8 cellular contexts compared by ENCODE assay signal in the genomic region with DNA sequence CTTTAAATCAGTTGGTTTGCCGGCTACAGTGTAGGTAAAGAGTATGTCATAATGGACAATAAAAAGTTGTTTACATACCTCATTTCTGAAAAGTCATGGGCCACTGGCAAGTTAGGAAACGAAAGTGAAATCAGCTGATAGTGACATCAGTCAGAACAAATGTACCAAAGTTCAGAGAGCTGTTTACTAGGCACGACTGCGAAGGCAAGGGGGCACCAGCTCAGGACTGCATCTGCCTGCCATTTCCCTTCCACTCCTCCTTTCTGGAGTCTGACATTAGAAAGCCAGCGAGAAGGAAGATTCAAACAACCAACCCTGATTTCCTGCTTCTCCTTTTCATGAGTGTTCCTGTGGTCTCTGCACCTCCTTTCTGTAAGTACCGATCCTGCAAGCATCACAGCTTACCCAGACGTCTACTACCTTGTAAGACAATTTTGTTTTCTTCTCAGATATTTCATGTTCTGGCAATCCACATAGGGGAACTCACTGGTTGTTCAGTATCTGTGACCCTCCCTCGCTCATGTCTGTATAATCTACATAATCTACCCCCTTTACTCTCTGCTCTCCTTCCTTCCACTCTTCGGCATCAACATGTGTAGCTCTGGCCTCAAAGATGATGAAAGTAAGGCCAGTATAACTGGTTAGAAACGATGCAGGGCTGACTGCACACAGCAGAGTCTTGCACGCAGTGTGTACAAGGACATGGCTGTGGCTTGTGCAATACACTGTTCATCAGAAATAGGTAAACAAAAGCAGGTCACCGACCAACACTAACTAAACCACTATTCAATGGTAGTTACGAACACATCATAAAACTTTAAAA. TPM values are rescaled to one million over a fixed set of nuclear protein-coding genes. Genes with fewer than 3 reads are reported as not detected.
DNase-seq lines count a peak whose midpoint lies in the region; ATAC-seq, FAIRE-seq and TF ChIP-seq lines count a peak whose summit lies in the region.

Gene TMEM140, plus strand, starts transcription at position 174 of the 823 bp plus-strand sequence. CDS start 16,370 bp downstream, outside the sequence.

- intact Hi-C loops in activated CD4-positive, alpha-beta memory T cell treated with anti-CD3 and anti-CD28 coated beads for 36 hours (cut with micrococcal nuclease), result loop anchor here (1.0 to 5.0 kb wide), 11 partner anchors 12 to 829 kb away; partner anchors contain the start of genes AGBL3, AKR1B1, BPGM and MTPN

- no peak for TF ChIP-seq CTCF in nephron (IDR thresholded peaks at IDR 0.05; ENCODE audit: unreplicated experiment in 3 of 3)

- POLR2A ChIA-PET in activated CD4-positive, alpha-beta memory T cell treated with anti-CD3 and anti-CD28 coated beads for 36 hours (lab: Charles Lee), result interaction anchor here (1.1 to 2.4 kb wide), 10 partner anchors 10 to 501 kb away, joined by 3 to 32 read pairs (median 8); partner anchors contain the start of genes AGBL3, CYREN and WDR91

- CTCF ChIA-PET in activated CD4-positive, alpha-beta memory T cell treated with anti-CD3 and anti-CD28 coated beads for 36 hours (lab: Charles Lee), result interaction anchor here (1.0 to 6.9 kb wide), 6 partner anchors 9 to 515 kb away, joined by 3 to 65 read pairs (median 5); partner anchors contain the start of genes AGBL3, CYREN and STMP1

- peak; percentile 72 for ATAC-seq in GM21515 (IDR thresholded peaks at IDR 0.05; ENCODE audit: unreplicated experiment)

- peak within 1 kb of the TSS; percentile 38 for H3K4me3 ChIP-seq in Jurkat, Clone E6-1 (ENCODE audit: low read length)

- FAIRE-seq in urothelium cell line (lab: Jason Lieb, UNC), result no peak

- peaks cover 31% of the 10 kb centered on the region for H3K36me3 Mint-ChIP-seq in activated CD4-positive, alpha-beta memory T cell treated with anti-CD3 and anti-CD28 coated beads for 36 hours
- peaks cover 6% of the 10 kb centered on the region for H3K36me3 Mint-ChIP-seq in nephron (ENCODE audit: low read depth)

- H3K9me3 Mint-ChIP-seq in activated CD4-positive, alpha-beta memory T cell treated with anti-CD3 and anti-CD28 coated beads for 36 hours, result peaks cover 4% of the 10 kb centered on the region
- H3K9me3 Mint-ChIP-seq in nephron, result peaks cover 6% of the 10 kb centered on the region

- H3K27ac Mint-ChIP-seq in activated CD4-positive, alpha-beta memory T cell treated with anti-CD3 and anti-CD28 coated beads for 36 hours, result peak within 1 kb of the TSS; percentile 95
- H3K27ac Mint-ChIP-seq in nephron, result peak within 1 kb of the TSS; percentile 59 to 90 (median 64)

- TF ChIP-seq POLR2A in erythroblast (IDR thresholded peaks at IDR 0.05; ENCODE audit: low read length), result peak; percentile 76

- H3K4me3 Mint-ChIP-seq in activated CD4-positive, alpha-beta memory T cell treated with anti-CD3 and anti-CD28 coated beads for 36 hours, result peak within 1 kb of the TSS; percentile 83
- peak within 1 kb of the TSS; percentile 9 to 74 (median 20) for H3K4me3 Mint-ChIP-seq in nephron

- H3K4me1 Mint-ChIP-seq in activated CD4-positive, alpha-beta memory T cell treated with anti-CD3 and anti-CD28 coated beads for 36 hours (ENCODE audit: low read depth), result peaks cover 60% of the 10 kb centered on the region
- peaks cover 6% of the 10 kb centered on the region for H3K4me1 Mint-ChIP-seq in nephron

- peak; percentile 70 for DNase-seq in EH (ENCODE audit: low read depth)
- DNase-seq in Jurkat, Clone E6-1 (ENCODE audit: low read depth, low spot score), result peak; percentile 26
- peak; percentile 73 for DNase-seq in activated CD4-positive, alpha-beta memory T cell treated with anti-CD3 and anti-CD28 coated beads for 36 hours
- peak; percentile 87 to 92 for DNase-seq in erythroblast (lab: John Stamatoyannopoulos, UW)
- no peak for DNase-seq in urothelium cell line (ENCODE audit: low spot score)
- DNase-seq in cortex of kidney (lab: John Stamatoyannopoulos, UW), result no peak

- no peaks in the 10 kb centered on the region for H3K27me3 Mint-ChIP-seq in activated CD4-positive, alpha-beta memory T cell treated with anti-CD3 and anti-CD28 coated beads for 36 hours
- H3K27me3 Mint-ChIP-seq in nephron (ENCODE audit: low read depth), result no peaks in the 10 kb centered on the region

RNA-seq across cellular contexts. Expression of gene TMEM140, which starts in this region (rescaled TPM):
- polyA plus RNA-seq in Jurkat, Clone E6-1 (2012; ENCODE audit: insufficient read depth, insufficient read length), result 6.0 TPM
- 1 to 10 TPM; 8.6 to 10.0 TPM for total RNA-seq in activated CD4-positive, alpha-beta memory T cell treated with anti-CD3 and anti-CD28 coated beads for 36 hours

Comparison
In these comparisons a context has a peak if more than half of its experiments do, and no peak if none do; other contexts are left out.
1. DNase-seq: peak in EH (single experiment), Jurkat, Clone E6-1 (single experiment), activated CD4-positive, alpha-beta memory T cell treated with anti-CD3 and anti-CD28 coated beads for 36 hours (single experiment) and erythroblast (2 of 2); none in urothelium cell line (single experiment) and cortex of kidney (single experiment).